17 cellular contexts compared by ENCODE assay signal in genomic region chr3:44076221-44076829, GRCh38.
DNase-seq lines count a peak whose midpoint lies in the region; ATAC-seq, FAIRE-seq and TF ChIP-seq lines count a peak whose summit lies in the region.
"Had no signal": no experiment of that assay in that cellular context is flagged by ENCODE, and none has a peak within 500 bp of the region (broad histone marks: within the 10 kb centered on the region; RNA-seq: fewer than 3 reads in every experiment).

No MANE protein-coding gene starts in this region.

- no peaks in the 10 kb centered on the region for H3K79me2 ChIP-seq in H1 (ENCODE audit: control insufficient read depth in 1 of 2, insufficient read depth in 2 of 2, low read length in 2 of 2)

- H3K9me3 ChIP-seq in H1 (ENCODE audit: insufficient read depth in 2 of 2, low read depth in 1 of 2, low read length in 1 of 2) = no peaks in the 10 kb centered on the region
- H3K9me3 ChIP-seq: mucosa of descending colon, vagina had no signal

- FAIRE-seq in H1 (lab: Jason Lieb, UNC) (no peak), GM12891 (lab: Jason Lieb, UNC) (no peak)

- no peak overlapping the region for H2AFZ ChIP-seq in H1 (ENCODE audit: low read length)

- H3K4me3 Mint-ChIP-seq in nephron progenitor cell = no peak overlapping the region
- no peak overlapping the region for H3K4me3 Mint-ChIP-seq in activated CD8-positive, alpha-beta memory T cell treated with anti-CD3 and anti-CD28 coated beads, Interleukin-2, amount 10 ng/mL, durations not matched to agents 7 days and 5 days
- H3K4me3 Mint-ChIP-seq: activated naive CD4-positive, alpha-beta T cell treated with anti-CD3 and anti-CD28 coated beads, Interleukin-2, amount 10 ng/mL, durations not matched to agents 7 days and 5 days; CD4-positive, alpha-beta memory T cell; IgD-negative memory B cell had no signal

- ATAC-seq in activated CD8-positive, alpha-beta memory T cell treated with anti-CD3 and anti-CD28 coated beads, Interleukin-2, amount 10 ng/mL, durations not matched to agents 7 days and 5 days = no peak
- ATAC-seq in HG03565 (IDR thresholded peaks at IDR 0.05; ENCODE audit: unreplicated experiment) = no peak
- ATAC-seq: left colon, mucosa of descending colon had no signal

- H3K23ac ChIP-seq in H1 (ENCODE audit: insufficient read length) = no peak overlapping the region

- H2AK5ac ChIP-seq in H1 (ENCODE audit: low read depth, low read length) = no peak overlapping the region

- H2BK15ac ChIP-seq in H1 (ENCODE audit: low read length) = no peak overlapping the region

- H3K4me1 Mint-ChIP-seq in nephron progenitor cell = peaks cover 29% of the 10 kb centered on the region
- no peaks in the 10 kb centered on the region for H3K4me1 Mint-ChIP-seq in activated CD8-positive, alpha-beta memory T cell treated with anti-CD3 and anti-CD28 coated beads, Interleukin-2, amount 10 ng/mL, durations not matched to agents 7 days and 5 days
- H3K4me1 Mint-ChIP-seq: activated naive CD4-positive, alpha-beta T cell treated with anti-CD3 and anti-CD28 coated beads, Interleukin-2, amount 10 ng/mL, durations not matched to agents 7 days and 5 days; CD4-positive, alpha-beta memory T cell had no signal

- H3K4me2 ChIP-seq in H1 (ENCODE audit: insufficient read depth in 1 of 2, low read depth in 2 of 2, low read length in 2 of 2) = no peak overlapping the region; a peak in 1 of 4 replicates

- no peak for TF ChIP-seq POLR2A in H1 (IDR thresholded peaks at IDR 0.05; ENCODE audit: control extremely low read depth in 1 of 2, low read depth in 2 of 2, low read length in 2 of 2)
- TF ChIP-seq POLR2A in GM12891 (IDR thresholded peaks at IDR 0.05; ENCODE audit: low read depth, low read length) = no peak

- no peak for TF ChIP-seq EP300 in H1 (IDR thresholded peaks at IDR 0.05; ENCODE audit: borderline replicate concordance in 1 of 2, low read depth in 2 of 2, low read length in 2 of 2)

- TF ChIP-seq RAD21 in H1 (IDR thresholded peaks at IDR 0.05 in 1 of 2, conservative IDR thresholded peaks at IDR 0.05 in 1 of 2; ENCODE audit: low read depth in 2 of 2, low read length in 2 of 2) = no peak

- peaks cover 0 to 12% (median 9%) of the 10 kb centered on the region in 4 experiments for H3K4me1 ChIP-seq in H1 (replicated peaks in 1 of 4; ENCODE audit: control insufficient read depth in 3 of 4, insufficient read depth in 4 of 4, low read length in 3 of 4)
- H3K4me1 ChIP-seq: vagina had no signal

- no peaks in the 10 kb centered on the region for H3K79me1 ChIP-seq in H1 (ENCODE audit: low read depth, low read length)

- 79% methylated on average over 7 of the region's 7 CpGs; no CpG with 5 or more reads in 1 of the 2 experiments for WGBS in H1 (ENCODE audit: extremely low coverage in 1 of 2, insufficient coverage in 1 of 2, insufficient read length in 1 of 2, insufficient replicate concordance in 2 of 2, low coverage in 1 of 2, low lambda C conversion rate in 2 of 2, missing lambda C conversion rate in 1 of 2), 2 experiments

- peaks cover 21% of the 10 kb centered on the region for H3K27me3 Mint-ChIP-seq in nephron progenitor cell (ENCODE audit: low read depth, poor library complexity)
- H3K27me3 Mint-ChIP-seq in activated CD8-positive, alpha-beta memory T cell treated with anti-CD3 and anti-CD28 coated beads, Interleukin-2, amount 10 ng/mL, durations not matched to agents 7 days and 5 days = peaks cover 19% of the 10 kb centered on the region
- H3K27me3 Mint-ChIP-seq: IgD-negative memory B cell had no signal

- H3K27ac ChIP-seq in H1 (ENCODE audit: low read depth, low read length) = no peak overlapping the region
- H3K27ac ChIP-seq: vagina had no signal

- no peaks in the 10 kb centered on the region for H3K36me3 ChIP-seq in H1 (ENCODE audit: control insufficient read depth in 2 of 4, insufficient read depth in 4 of 4, low read length in 3 of 4)
- H3K36me3 ChIP-seq: vagina had no signal

- H3K23me2 ChIP-seq in H1 (ENCODE audit: low read depth, low read length) = peaks cover 2% of the 10 kb centered on the region; the same call in 1 of the 2 replicates

- no peak overlapping the region for H3K56ac ChIP-seq in H1 (replicated peaks; ENCODE audit: insufficient read length, low read depth, low read length)

- peak overlapping the region; percentile 35 for H4K5ac ChIP-seq in H1 (ENCODE audit: insufficient read length, low read depth, low read length)

- H3K4me3 ChIP-seq in H1 (ENCODE audit: extremely low read depth in 1 of 4, insufficient read depth in 2 of 4, low read depth in 3 of 4, low read length in 4 of 4) = no peak overlapping the region
- H3K4me3 ChIP-seq: mucosa of descending colon, vagina had no signal

- no peaks in the 10 kb centered on the region for H4K20me1 ChIP-seq in H1 (replicated peaks in 1 of 2; ENCODE audit: control insufficient read depth in 1 of 2, insufficient read depth in 2 of 2, low read length in 2 of 2)

- no peak overlapping the region for H2BK20ac ChIP-seq in H1 (ENCODE audit: low read length)

- H3K9ac ChIP-seq in H1 (replicated peaks in 1 of 4; ENCODE audit: extremely low read depth in 1 of 4, low read depth in 3 of 4, low read length in 3 of 4) = no peak overlapping the region

- no peak overlapping the region for H3K27ac Mint-ChIP-seq in nephron progenitor cell
- H3K27ac Mint-ChIP-seq in activated CD8-positive, alpha-beta memory T cell treated with anti-CD3 and anti-CD28 coated beads, Interleukin-2, amount 10 ng/mL, durations not matched to agents 7 days and 5 days = no peak overlapping the region
- H3K27ac Mint-ChIP-seq: activated naive CD4-positive, alpha-beta T cell treated with anti-CD3 and anti-CD28 coated beads, Interleukin-2, amount 10 ng/mL, durations not matched to agents 7 days and 5 days; CD4-positive, alpha-beta memory T cell had no signal

- no peak overlapping the region for H3K14ac ChIP-seq in H1 (ENCODE audit: insufficient read length)

- peak overlapping the region; percentile 60; the same call in 1 of the 2 replicates for H2BK12ac ChIP-seq in H1 (ENCODE audit: low read depth, low read length)

- H2BK120ac ChIP-seq in H1 (replicated peaks; ENCODE audit: low read depth, low read length) = no peak overlapping the region

- peak overlapping the region; percentile 81 for H4K91ac ChIP-seq in H1 (replicated peaks; ENCODE audit: insufficient read length, low read length)

- TF ChIP-seq CTCF in H1 (IDR thresholded peaks at IDR 0.05; ENCODE audit: control extremely low read depth in 1 of 3, insufficient read depth in 1 of 3, low read depth in 1 of 3, low read length in 3 of 3) = peak in 1 of 3 experiments; percentile 7; a peak in 1 of 4 replicates
- TF ChIP-seq CTCF in nephron progenitor cell (IDR thresholded peaks at IDR 0.05) = no peak

- no peak overlapping the region for H3K18ac ChIP-seq in H1 (ENCODE audit: extremely low read depth, low read length)

- DNase-seq in SHP77 (lab: John Stamatoyannopoulos, UW) (peak; percentile 3 to 24), SHP77 treated with DMSO at 0.1 percent for 48 hours (lab: John Stamatoyannopoulos, UW) (no peak), NCI-H345 (lab: John Stamatoyannopoulos, UW) (peak; percentile 49), H1 (ENCODE audit: low read depth in 1 of 2, low spot score in 2 of 2) (peak in 1 of 2 experiments; percentile 44), GM12891 (ENCODE audit: insufficient read length, low spot score) (no peak), nephron progenitor cell (no peak)
- DNase-seq in activated CD8-positive, alpha-beta memory T cell treated with anti-CD3 and anti-CD28 coated beads, Interleukin-2, amount 10 ng/mL, durations not matched to agents 7 days and 5 days = no peak
- DNase-seq: activated CD4-positive, alpha-beta T cell treated with anti-CD3 and anti-CD28 coated beads for 48 hours; activated naive CD4-positive, alpha-beta T cell treated with anti-CD3 and anti-CD28 coated beads, Interleukin-2, amount 10 ng/mL, durations not matched to agents 7 days and 5 days; CD4-positive, alpha-beta memory T cell; left colon; mucosa of descending colon; MV-4-11; NCI-H446 treated with DMSO at 0.1 percent for 48 hours had no signal

- POLR2A ChIA-PET in H1 (lab: Charles Lee; ENCODE audit: partially characterized antibody) = interaction anchor here (0.6 to 1.3 kb wide), 4 partner anchors 15 to 1494 kb away, joined by 3 read pairs; no protein-coding TSS in a partner anchor

- peak overlapping the region; percentile 38; the same call in 1 of the 2 replicates for H2BK5ac ChIP-seq in H1 (ENCODE audit: low read depth, low read length)

- H3K27me3 ChIP-seq in H1 (replicated peaks in 1 of 4; ENCODE audit: control insufficient read depth in 3 of 4, extremely low read depth in 1 of 4, insufficient read depth in 3 of 4, low read length in 3 of 4) = no peaks in the 10 kb centered on the region; a peak in 1 of 7 replicates
- H3K27me3 ChIP-seq: vagina had no signal

- H3K36me3 Mint-ChIP-seq in nephron progenitor cell (ENCODE audit: low read depth) = no peaks in the 10 kb centered on the region
- H3K36me3 Mint-ChIP-seq in activated CD8-positive, alpha-beta memory T cell treated with anti-CD3 and anti-CD28 coated beads, Interleukin-2, amount 10 ng/mL, durations not matched to agents 7 days and 5 days = no peaks in the 10 kb centered on the region
- H3K36me3 Mint-ChIP-seq: activated naive CD4-positive, alpha-beta T cell treated with anti-CD3 and anti-CD28 coated beads, Interleukin-2, amount 10 ng/mL, durations not matched to agents 7 days and 5 days; CD4-positive, alpha-beta memory T cell; IgD-negative memory B cell had no signal

- H3K4ac ChIP-seq in H1 (replicated peaks; ENCODE audit: insufficient read length, low read depth, low read length) = peak overlapping the region; percentile 83

- no peaks in the 10 kb centered on the region for H3K9me3 Mint-ChIP-seq in nephron progenitor cell
- H3K9me3 Mint-ChIP-seq in activated CD8-positive, alpha-beta memory T cell treated with anti-CD3 and anti-CD28 coated beads, Interleukin-2, amount 10 ng/mL, durations not matched to agents 7 days and 5 days (ENCODE audit: low read depth) = no peaks in the 10 kb centered on the region
- H3K9me3 Mint-ChIP-seq: activated naive CD4-positive, alpha-beta T cell treated with anti-CD3 and anti-CD28 coated beads, Interleukin-2, amount 10 ng/mL, durations not matched to agents 7 days and 5 days; CD4-positive, alpha-beta memory T cell; IgD-negative memory B cell had no signal

- CTCF ChIA-PET in H1 (lab: Charles Lee; ENCODE audit: partially characterized antibody) = interaction anchor here (0.6 to 3.8 kb wide), 18 partner anchors 10 to 308 kb away, joined by 3 to 16 read pairs (median 4); no protein-coding TSS in a partner anchor
- CTCF ChIA-PET in activated CD8-positive, alpha-beta memory T cell treated with anti-CD3 and anti-CD28 coated beads, Interleukin-2, amount 10 ng/mL, durations not matched to agents 7 days and 5 days (lab: Charles Lee) = interaction anchor here (0.6 kb wide), 1 partner anchor 24 kb away, joined by 3 read pairs; no protein-coding TSS in a partner anchor

- no peak overlapping the region for H4K8ac ChIP-seq in H1 (ENCODE audit: extremely low read depth, insufficient read depth, low read length)

TF ChIP-seq in H1, 55 proteins besides CTCF, POLR2A, EP300 and RAD21 (continues in another document):
- TF ChIP-seq RBBP5 (IDR thresholded peaks at IDR 0.05; ENCODE audit: borderline replicate concordance, low read depth, low read length) = no peak

TF ChIP-seq in GM12891, 5 proteins besides CTCF, POLR2A, EP300 and RAD21 (continues in another document):
- no peak for TF ChIP-seq SPI1 (IDR thresholded peaks at IDR 0.05; ENCODE audit: low read depth, low read length)
- no peak for TF ChIP-seq TAF1 (IDR thresholded peaks at IDR 0.05; ENCODE audit: low read depth, low read length)
- TF ChIP-seq POU2F2 (IDR thresholded peaks at IDR 0.05; ENCODE audit: low read depth, low read length) = no peak

Comparison
In these comparisons a context has a peak if more than half of its experiments do, and no peak if none do; other contexts are left out.
1. DNase-seq: peak in SHP77 (2 of 2) and NCI-H345 (single experiment); none in SHP77 treated with DMSO at 0.1 percent for 48 hours (single experiment), GM12891 (single experiment), nephron progenitor cell (single experiment) and activated CD8-positive, alpha-beta memory T cell treated with anti-CD3 and anti-CD28 coated beads, Interleukin-2, amount 10 ng/mL, durations not matched to agents 7 days and 5 days (single experiment).